Comparison of ENCODE assay signal across 1 cellular context in genomic region chr2:8458461-8459459, GRCh38.
TF ChIP-seq lines count a peak whose summit lies in the region.

No MANE protein-coding gene starts in this region.

TF ChIP-seq in liver, 16 proteins besides CTCF, POLR2A, EP300 and RAD21 (continued from another document):
- peak; percentile 49 for TF ChIP-seq REST (IDR thresholded peaks at IDR 0.05)
- peak; percentile 53 for TF ChIP-seq FOXA1 (IDR thresholded peaks at IDR 0.05)
- no peak for TF ChIP-seq HNF4G (IDR thresholded peaks at IDR 0.05)
- TF ChIP-seq HNF4A (conservative IDR thresholded peaks at IDR 0.05), result peak; percentile 45 to 71
- TF ChIP-seq, protein P1, sequence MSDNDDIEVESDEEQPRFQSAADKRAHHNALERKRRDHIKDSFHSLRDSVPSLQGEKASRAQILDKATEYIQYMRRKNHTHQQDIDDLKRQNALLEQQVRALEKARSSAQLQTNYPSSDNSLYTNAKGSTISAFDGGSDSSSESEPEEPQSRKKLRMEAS (IDR thresholded peaks at IDR 0.05), result no peak
- TF ChIP-seq FOXA2 (IDR thresholded peaks at IDR 0.05), result peak; percentile 28
